1 cellular context compared by ENCODE assay signal in genomic region chr22:40636380-40637180, GRCh38.
A peak's percentile ranks its signal among the peaks of the same experiment; 100 is the strongest.
TF ChIP-seq lines count a peak whose summit lies in the region.

Gene MRTFA (minus strand): TSS chr22:40636719.

TF ChIP-seq in HepG2, 621 proteins besides CTCF, POLR2A, EP300 and RAD21 (continued from another document and continues in another):
- TF ChIP-seq AFF4 (CRISPR knock-in tag; IDR thresholded peaks at IDR 0.05): no peak
- no peak for TF ChIP-seq MIXL1 (CRISPR knock-in tag; IDR thresholded peaks at IDR 0.05)
- no peak for TF ChIP-seq MAFG (CRISPR knock-in tag; IDR thresholded peaks at IDR 0.05)
- no peak; the same call in 1 of the 2 replicates for TF ChIP-seq ZNF276 (CRISPR knock-in tag; IDR thresholded peaks at IDR 0.05; ENCODE audit: low read depth)
- TF ChIP-seq ZNF264 (CRISPR knock-in tag; IDR thresholded peaks at IDR 0.05): peak; percentile 29; the same call in 1 of the 2 replicates
- 0 out of 2 replicates have a peak, but pooled peaks have one; percentile 58 for TF ChIP-seq ZNF589 (CRISPR knock-in tag; conservative IDR thresholded peaks at IDR 0.05)
- no peak; the same call in 1 of the 2 replicates for TF ChIP-seq RFX5 (IDR thresholded peaks at IDR 0.05; ENCODE audit: low read depth, low read length)
- 0 out of 2 replicates have a peak, but pooled peaks have one; percentile 9 for TF ChIP-seq STAT6 (CRISPR knock-in tag; IDR thresholded peaks at IDR 0.05; ENCODE audit: borderline replicate concordance)
- no peak for TF ChIP-seq XBP1 (CRISPR knock-in tag; IDR thresholded peaks at IDR 0.05)
- no peak for TF ChIP-seq ZNF879 (CRISPR knock-in tag; IDR thresholded peaks at IDR 0.05)
- TF ChIP-seq ZNF225 (CRISPR knock-in tag; IDR thresholded peaks at IDR 0.05): no peak
- no peak for TF ChIP-seq ARID5B (CRISPR knock-in tag; IDR thresholded peaks at IDR 0.05)
- no peak for TF ChIP-seq TCF7L2 (IDR thresholded peaks at IDR 0.05; ENCODE audit: low read depth, low read length)
- TF ChIP-seq CBFB (CRISPR knock-in tag; IDR thresholded peaks at IDR 0.05): no peak
- TF ChIP-seq MBD4 (IDR thresholded peaks at IDR 0.05; ENCODE audit: borderline replicate concordance, low read length): no peak
- TF ChIP-seq HNRNPUL1 (IDR thresholded peaks at IDR 0.05; ENCODE audit: low read depth, low read length): no peak
- TF ChIP-seq ZNF207 (IDR thresholded peaks at IDR 0.05; ENCODE audit: borderline replicate concordance): no peak
- peak; percentile 99 for TF ChIP-seq ATF2 (CRISPR knock-in tag; IDR thresholded peaks at IDR 0.05)
- no peak for TF ChIP-seq FOXO4 (CRISPR knock-in tag; conservative IDR thresholded peaks at IDR 0.05)
- peak; percentile 73 for TF ChIP-seq HNRNPLL (IDR thresholded peaks at IDR 0.05; ENCODE audit: low read depth, low read length, poor library complexity, severe bottlenecking)
- TF ChIP-seq POLR2AphosphoS5 (IDR thresholded peaks at IDR 0.05; ENCODE audit: low read depth, low read length): peak; percentile 64
- no peak; the same call in 1 of the 2 replicates for TF ChIP-seq SP140L (CRISPR knock-in tag; IDR thresholded peaks at IDR 0.05; ENCODE audit: borderline replicate concordance)
- no peak for TF ChIP-seq CSRNP2 (CRISPR knock-in tag; conservative IDR thresholded peaks at IDR 0.05; ENCODE audit: low read depth)
- TF ChIP-seq DNMT3B (CRISPR knock-in tag; conservative IDR thresholded peaks at IDR 0.05): no peak; the same call in none of the 2 replicates
- TF ChIP-seq MAF1 (CRISPR knock-in tag; IDR thresholded peaks at IDR 0.05; ENCODE audit: borderline replicate concordance): peak; percentile 62; the same call in 1 of the 2 replicates
- TF ChIP-seq ZNF619 (CRISPR knock-in tag; IDR thresholded peaks at IDR 0.05): peak; percentile 59; the same call in 1 of the 2 replicates
- no peak; the same call in 1 of the 2 replicates for TF ChIP-seq NR2F2 (IDR thresholded peaks at IDR 0.05; ENCODE audit: borderline replicate concordance, low read depth)
- TF ChIP-seq TAF15 (IDR thresholded peaks at IDR 0.05; ENCODE audit: low read depth, low read length, poor library complexity, severe bottlenecking): no peak
- TF ChIP-seq GMEB1 (CRISPR knock-in tag; IDR thresholded peaks at IDR 0.05; ENCODE audit: borderline replicate concordance): peak; percentile 79
- no peak; the same call in 1 of the 2 replicates for TF ChIP-seq ZBTB14 (CRISPR knock-in tag; IDR thresholded peaks at IDR 0.05)
- peak; percentile 62 to 66; a peak in 3 of 4 replicates for TF ChIP-seq HMGXB4 (CRISPR knock-in tag; IDR thresholded peaks at IDR 0.05; ENCODE audit: borderline replicate concordance in 1 of 2, low read depth in 1 of 2)
